8 cellular contexts compared by ENCODE assay signal in genomic region chr20:63519765-63520593, GRCh38. TPM values are rescaled to one million over a fixed set of nuclear protein-coding genes. Genes with fewer than 3 reads are reported as not detected.
DNase-seq lines count a peak whose midpoint lies in the region; ATAC-seq, FAIRE-seq and TF ChIP-seq lines count a peak whose summit lies in the region.
"Had no signal": no experiment of that assay in that cellular context is flagged by ENCODE, and none has a peak within 500 bp of the region (broad histone marks: within the 10 kb centered on the region; RNA-seq: fewer than 3 reads in every experiment).

No MANE protein-coding gene starts in this region.

- H3K4me1 ChIP-seq in stomach = peaks cover 20 to 47% (median 42%) of the 10 kb centered on the region in 4 donors

- H3K36me3 ChIP-seq in stomach = peaks cover 0 to 21% (median 13%) of the 10 kb centered on the region in 4 donors

- H3K4me3 ChIP-seq in stomach = peak overlapping the region; percentile 77 to 98 (median 91)

- FAIRE-seq in GM12892 (lab: Jason Lieb, UNC) = peak; percentile 9

- H3K9me3 Mint-ChIP-seq in HFFc6 = no peaks in the 10 kb centered on the region
- peaks cover 4% of the 10 kb centered on the region for H3K9me3 Mint-ChIP-seq in activated CD8-positive, alpha-beta memory T cell treated with anti-CD3 and anti-CD28 coated beads, Interleukin-2, amount 10 ng/mL, durations not matched to agents 7 days and 5 days (ENCODE audit: low read depth)
- peaks cover 0 to 11% (median 2%) of the 10 kb centered on the region in 9 donors for H3K9me3 Mint-ChIP-seq in naive thymus-derived CD8-positive, alpha-beta T cell

- CTCF ChIA-PET in activated CD8-positive, alpha-beta memory T cell treated with anti-CD3 and anti-CD28 coated beads, Interleukin-2, amount 10 ng/mL, durations not matched to agents 7 days and 5 days (lab: Charles Lee) = interaction anchor here (0.9 to 2.7 kb wide), 13 partner anchors 17 to 454 kb away, joined by 3 to 18 read pairs (median 5); partner anchors contain the start of genes PTK6 and UCKL1

- no peaks in the 10 kb centered on the region for H3K4me1 Mint-ChIP-seq in HFFc6 (ENCODE audit: low read depth)
- H3K4me1 Mint-ChIP-seq in activated CD8-positive, alpha-beta memory T cell treated with anti-CD3 and anti-CD28 coated beads, Interleukin-2, amount 10 ng/mL, durations not matched to agents 7 days and 5 days = peaks cover 10% of the 10 kb centered on the region
- H3K4me1 Mint-ChIP-seq in naive thymus-derived CD8-positive, alpha-beta T cell = peaks cover 10 to 21% (median 14%) of the 10 kb centered on the region in 4 donors

- H3K27me3 ChIP-seq in stomach = no peaks in the 10 kb centered on the region

- DNase-seq in GM12892 (ENCODE audit: insufficient read length) = peak; percentile 72
- peak; percentile 18 for DNase-seq in HFFc6
- DNase-seq in NCI-H1105 treated with DMSO at 0.1 percent for 48 hours (lab: John Stamatoyannopoulos, UW) = peak; percentile 44
- DNase-seq in activated CD8-positive, alpha-beta memory T cell treated with anti-CD3 and anti-CD28 coated beads, Interleukin-2, amount 10 ng/mL, durations not matched to agents 7 days and 5 days = peak; percentile 86
- DNase-seq in erythroblast (lab: John Stamatoyannopoulos, UW) = peak; percentile 64 to 70
- peak in 9 of 10 donors; percentile 37 to 84 (median 66) for DNase-seq in naive thymus-derived CD8-positive, alpha-beta T cell
- no peak for DNase-seq in stomach

- peak; percentile 71 for ATAC-seq in activated CD8-positive, alpha-beta memory T cell treated with anti-CD3 and anti-CD28 coated beads, Interleukin-2, amount 10 ng/mL, durations not matched to agents 7 days and 5 days
- ATAC-seq in naive thymus-derived CD8-positive, alpha-beta T cell = peak; percentile 46 to 68

- H3K4me3 Mint-ChIP-seq in HFFc6 = peak overlapping the region; percentile 75
- H3K4me3 Mint-ChIP-seq in activated CD8-positive, alpha-beta memory T cell treated with anti-CD3 and anti-CD28 coated beads, Interleukin-2, amount 10 ng/mL, durations not matched to agents 7 days and 5 days = peak overlapping the region; percentile 66
- peak overlapping the region; percentile 72 to 89 (median 82) for H3K4me3 Mint-ChIP-seq in naive thymus-derived CD8-positive, alpha-beta T cell

- intact Hi-C loops in stomach (cut with DNase I; ENCODE audit: low total_unique reads) = no loop called here

- peaks cover 2% of the 10 kb centered on the region; the same call in 1 of the 2 replicates for H3K27me3 Mint-ChIP-seq in HFFc6 (ENCODE audit: insufficient read depth)
- peaks cover 2% of the 10 kb centered on the region for H3K27me3 Mint-ChIP-seq in activated CD8-positive, alpha-beta memory T cell treated with anti-CD3 and anti-CD28 coated beads, Interleukin-2, amount 10 ng/mL, durations not matched to agents 7 days and 5 days
- peaks cover 0 to 5% (median 0%) of the 10 kb centered on the region in 5 donors for H3K27me3 Mint-ChIP-seq in naive thymus-derived CD8-positive, alpha-beta T cell

- H3K9me3 ChIP-seq in stomach = peaks cover 0 to 8% (median 0%) of the 10 kb centered on the region in 4 donors

- TF ChIP-seq EP300 in stomach (IDR thresholded peaks at IDR 0.05) = no peak

- H3K36me3 Mint-ChIP-seq in HFFc6 (ENCODE audit: low read depth) = peaks cover 5% of the 10 kb centered on the region; the same call in 1 of the 2 replicates
- H3K36me3 Mint-ChIP-seq in activated CD8-positive, alpha-beta memory T cell treated with anti-CD3 and anti-CD28 coated beads, Interleukin-2, amount 10 ng/mL, durations not matched to agents 7 days and 5 days = peaks cover 29% of the 10 kb centered on the region
- H3K36me3 Mint-ChIP-seq in naive thymus-derived CD8-positive, alpha-beta T cell = peaks cover 0 to 17% (median 16%) of the 10 kb centered on the region in 3 donors

- H3K27ac Mint-ChIP-seq in HFFc6 = no peak overlapping the region; the same call in 1 of the 2 replicates
- H3K27ac Mint-ChIP-seq in activated CD8-positive, alpha-beta memory T cell treated with anti-CD3 and anti-CD28 coated beads, Interleukin-2, amount 10 ng/mL, durations not matched to agents 7 days and 5 days = peak overlapping the region; percentile 66
- H3K27ac Mint-ChIP-seq in naive thymus-derived CD8-positive, alpha-beta T cell = peak overlapping the region; percentile 44 to 90 (median 78)

- TF ChIP-seq CTCF in HFFc6 (IDR thresholded peaks at IDR 0.05) (peak; percentile 61), stomach (IDR thresholded peaks at IDR 0.05) (peak in 3 of 7 experiments; percentile 15 to 42 (median 18))

- no peak for TF ChIP-seq POLR2A in GM12892 (IDR thresholded peaks at IDR 0.05; ENCODE audit: low read depth, low read length)
- TF ChIP-seq POLR2A in erythroblast (IDR thresholded peaks at IDR 0.05; ENCODE audit: low read length) = no peak
- no peak for TF ChIP-seq POLR2A in stomach (IDR thresholded peaks at IDR 0.05)

- WGBS in stomach, 5 donors = 0 to 3% (median 1%) methylated on average over 46 to 73 of the region's 73 CpGs

- peak overlapping the region; percentile 92 to 99 (median 98) for H3K27ac ChIP-seq in stomach

- POLR2A ChIA-PET in naive thymus-derived CD8-positive, alpha-beta T cell (lab: Charles Lee) = interaction anchor here (1.1 to 7.8 kb wide), 26 partner anchors 9 to 736 kb away, joined by 3 to 174 read pairs (median 6); partner anchors contain the start of genes GMEB2, LIME1, PCMTD2 and PRPF6

RNA-seq across cellular contexts. Expression of gene PPDPF, which starts 0.6 kb away (rescaled TPM):
- polyA plus RNA-seq in GM12892 (2012; ENCODE audit: missing spikeins) = 15.9 TPM
- total RNA-seq in HFFc6 (2021; fragmentation: NEBNext Ultra II Directional; extraction: Animal tissue kit (Norgen Biotek cat#: 25700)) = 100 to 1,000 TPM; 388 to 518 (median 443) TPM
- 100 to 1,000 TPM; 138 to 237 TPM for total RNA-seq in activated CD8-positive, alpha-beta memory T cell treated with anti-CD3 and anti-CD28 coated beads, Interleukin-2, amount 10 ng/mL, durations not matched to agents 7 days and 5 days
- 100 to 1,000 TPM; 225 to 229 TPM for total RNA-seq in naive thymus-derived CD8-positive, alpha-beta T cell
- polyA plus RNA-seq in naive thymus-derived CD8-positive, alpha-beta T cell = 10 to 100 TPM; 47.4 to 93.1 (median 78.1) TPM
- 100 to 1,000 TPM in 2 of 5 donors, 10 to 100 TPM in 2, 1 to 10 TPM in 1; 1.8 to 213 (median 84.8) TPM for total RNA-seq in stomach
- 100 to 1,000 TPM; 570 to 756 (median 749) TPM for polyA plus RNA-seq in stomach

RNA-seq across cellular contexts. Expression of gene PTK6, which starts 17.2 kb away (rescaled TPM):
- 0.72 TPM for polyA plus RNA-seq in GM12892 (2012; ENCODE audit: missing spikeins)
- total RNA-seq in HFFc6 (2021; fragmentation: NEBNext Ultra II Directional; extraction: Animal tissue kit (Norgen Biotek cat#: 25700)) = under 1 TPM in 2 of 6 experiments, not detected in 4; 0.07 TPM
- under 1 TPM; 0.21 to 0.53 TPM for total RNA-seq in activated CD8-positive, alpha-beta memory T cell treated with anti-CD3 and anti-CD28 coated beads, Interleukin-2, amount 10 ng/mL, durations not matched to agents 7 days and 5 days
- total RNA-seq in naive thymus-derived CD8-positive, alpha-beta T cell = under 1 TPM; 0.16 to 0.29 TPM
- polyA plus RNA-seq in naive thymus-derived CD8-positive, alpha-beta T cell = under 1 TPM; 0.09 to 0.44 (median 0.15) TPM
- 10 to 100 TPM; 10.3 to 98.5 (median 22.2) TPM for total RNA-seq in stomach
- 10 to 100 TPM in 2 of 3 donors, 1 to 10 TPM in 1; 7.7 to 32.5 (median 23.6) TPM for polyA plus RNA-seq in stomach

RNA-seq across cellular contexts. Expression of gene EEF1A2, which starts 21.1 kb away (rescaled TPM):
- polyA plus RNA-seq in GM12892 (2012; ENCODE audit: missing spikeins) = 1.2 TPM
- 1 to 10 TPM; 1.1 to 7.2 (median 1.7) TPM for total RNA-seq in HFFc6 (2021; fragmentation: NEBNext Ultra II Directional; extraction: Animal tissue kit (Norgen Biotek cat#: 25700))
- total RNA-seq in activated CD8-positive, alpha-beta memory T cell treated with anti-CD3 and anti-CD28 coated beads, Interleukin-2, amount 10 ng/mL, durations not matched to agents 7 days and 5 days = under 1 TPM in 1 of 2 experiments, not detected in 1; 0.84 TPM
- under 1 TPM; 0.16 to 0.18 TPM for total RNA-seq in naive thymus-derived CD8-positive, alpha-beta T cell
- not detected for polyA plus RNA-seq in naive thymus-derived CD8-positive, alpha-beta T cell
- 10 to 100 TPM in 2 of 5 donors, 1 to 10 TPM in 1, under 1 TPM in 1, not detected in 1; 0.58 to 64.8 (median 16.7) TPM for total RNA-seq in stomach
- polyA plus RNA-seq in stomach = 10 to 100 TPM in 2 of 3 donors, 1 to 10 TPM in 1; 4.6 to 53.0 (median 25.0) TPM

RNA-seq across cellular contexts. Expression of gene SRMS, which starts 27.6 kb away (rescaled TPM):
- not detected for polyA plus RNA-seq in GM12892 (2012; ENCODE audit: missing spikeins)
- total RNA-seq in HFFc6 (2021; fragmentation: NEBNext Ultra II Directional; extraction: Animal tissue kit (Norgen Biotek cat#: 25700)) = not detected
- not detected for total RNA-seq in activated CD8-positive, alpha-beta memory T cell treated with anti-CD3 and anti-CD28 coated beads, Interleukin-2, amount 10 ng/mL, durations not matched to agents 7 days and 5 days
- not detected for total RNA-seq in naive thymus-derived CD8-positive, alpha-beta T cell
- not detected for polyA plus RNA-seq in naive thymus-derived CD8-positive, alpha-beta T cell
- total RNA-seq in stomach = 1 to 10 TPM in 1 of 5 donors, under 1 TPM in 1, not detected in 3; 0.87 to 3.5 TPM
- polyA plus RNA-seq in stomach = 1 to 10 TPM in 1 of 3 donors, not detected in 2; 2.1 TPM
- total RNA-seq: pulmonary artery endothelial cell had no signal

RNA-seq across cellular contexts. Expression of gene FNDC11, which starts 34.0 kb away (rescaled TPM):
- 0.19 TPM for polyA plus RNA-seq in GM12892 (2012; ENCODE audit: missing spikeins)
- not detected for total RNA-seq in HFFc6 (2021; fragmentation: NEBNext Ultra II Directional; extraction: Animal tissue kit (Norgen Biotek cat#: 25700))
- total RNA-seq in activated CD8-positive, alpha-beta memory T cell treated with anti-CD3 and anti-CD28 coated beads, Interleukin-2, amount 10 ng/mL, durations not matched to agents 7 days and 5 days = under 1 TPM; 0.14 to 0.35 TPM
- under 1 TPM; 0.13 to 0.36 TPM for total RNA-seq in naive thymus-derived CD8-positive, alpha-beta T cell
- polyA plus RNA-seq in naive thymus-derived CD8-positive, alpha-beta T cell = under 1 TPM in 1 of 3 donors, not detected in 2; 0.25 TPM
- total RNA-seq in stomach = 1 to 10 TPM in 1 of 5 donors, under 1 TPM in 1, not detected in 3; 0.55 to 1.2 TPM
- polyA plus RNA-seq in stomach = 1 to 10 TPM in 1 of 3 donors, under 1 TPM in 2; 0.25 to 3.1 (median 0.50) TPM

Comparison
In these comparisons a context has a peak if more than half of its experiments do, and no peak if none do; other contexts are left out.
1. RNA of gene PTK6, which starts 17.2 kb away (total RNA-seq): 10.3 to 98.5 TPM in stomach; 0.21 to 0.53 TPM in activated CD8-positive, alpha-beta memory T cell treated with anti-CD3 and anti-CD28 coated beads, Interleukin-2, amount 10 ng/mL, durations not matched to agents 7 days and 5 days, 0.16 to 0.29 TPM in naive thymus-derived CD8-positive, alpha-beta T cell and 0.07 TPM in HFFc6; every median in the first group is over 4 times any median in the second.
2. Peak in every context shown above with its lines, with median percentiles within 50 percentile points of each other: H3K4me3 Mint-ChIP-seq.